ENCODE assay signal across 1 cellular context in the genomic region with DNA sequence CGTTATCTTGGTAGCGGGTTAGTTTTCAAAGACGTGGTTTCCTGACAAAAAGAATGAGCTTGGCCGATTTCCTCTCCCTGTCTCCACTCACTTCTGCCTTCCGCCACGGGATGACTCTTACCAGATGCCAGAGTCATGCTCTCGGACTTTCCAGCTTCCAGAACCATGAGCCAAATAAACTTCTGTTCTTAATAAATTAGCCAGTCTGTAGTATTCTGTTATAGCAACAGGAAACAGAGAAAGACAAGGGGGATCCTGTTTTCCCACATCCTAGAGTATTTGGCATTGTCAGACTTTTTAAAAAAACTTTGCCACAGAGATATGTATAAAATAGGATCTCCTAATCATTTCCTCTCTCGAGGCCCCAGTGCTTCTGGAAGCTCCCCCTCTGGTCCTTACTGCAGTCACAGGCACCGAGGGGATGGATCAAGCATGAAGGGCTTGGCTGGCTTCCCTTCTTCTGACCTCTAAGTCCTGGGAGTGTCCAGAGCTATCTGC.
TF ChIP-seq lines count a peak whose summit lies in the region.

No MANE protein-coding gene starts in this region.

TF ChIP-seq in SK-N-SH, 30 proteins besides CTCF, POLR2A, EP300 and RAD21 (continued from another document):
- TF ChIP-seq, protein P1, sequence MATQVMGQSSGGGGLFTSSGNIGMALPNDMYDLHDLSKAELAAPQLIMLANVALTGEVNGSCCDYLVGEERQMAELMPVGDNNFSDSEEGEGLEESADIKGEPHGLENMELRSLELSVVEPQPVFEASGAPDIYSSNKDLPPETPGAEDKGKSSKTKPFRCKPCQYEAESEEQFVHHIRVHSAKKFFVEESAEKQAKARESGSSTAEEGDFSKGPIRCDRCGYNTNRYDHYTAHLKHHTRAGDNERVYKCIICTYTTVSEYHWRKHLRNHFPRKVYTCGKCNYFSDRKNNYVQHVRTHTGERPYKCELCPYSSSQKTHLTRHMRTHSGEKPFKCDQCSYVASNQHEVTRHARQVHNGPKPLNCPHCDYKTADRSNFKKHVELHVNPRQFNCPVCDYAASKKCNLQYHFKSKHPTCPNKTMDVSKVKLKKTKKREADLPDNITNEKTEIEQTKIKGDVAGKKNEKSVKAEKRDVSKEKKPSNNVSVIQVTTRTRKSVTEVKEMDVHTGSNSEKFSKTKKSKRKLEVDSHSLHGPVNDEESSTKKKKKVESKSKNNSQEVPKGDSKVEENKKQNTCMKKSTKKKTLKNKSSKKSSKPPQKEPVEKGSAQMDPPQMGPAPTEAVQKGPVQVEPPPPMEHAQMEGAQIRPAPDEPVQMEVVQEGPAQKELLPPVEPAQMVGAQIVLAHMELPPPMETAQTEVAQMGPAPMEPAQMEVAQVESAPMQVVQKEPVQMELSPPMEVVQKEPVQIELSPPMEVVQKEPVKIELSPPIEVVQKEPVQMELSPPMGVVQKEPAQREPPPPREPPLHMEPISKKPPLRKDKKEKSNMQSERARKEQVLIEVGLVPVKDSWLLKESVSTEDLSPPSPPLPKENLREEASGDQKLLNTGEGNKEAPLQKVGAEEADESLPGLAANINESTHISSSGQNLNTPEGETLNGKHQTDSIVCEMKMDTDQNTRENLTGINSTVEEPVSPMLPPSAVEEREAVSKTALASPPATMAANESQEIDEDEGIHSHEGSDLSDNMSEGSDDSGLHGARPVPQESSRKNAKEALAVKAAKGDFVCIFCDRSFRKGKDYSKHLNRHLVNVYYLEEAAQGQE (IDR thresholded peaks at IDR 0.05; ENCODE audit: low read depth, low read length) = peak; percentile 47; the same call in 1 of the 2 replicates
- TF ChIP-seq GATA2 (CRISPR knock-in tag; IDR thresholded peaks at IDR 0.05) = no peak
- TF ChIP-seq JUND (IDR thresholded peaks at IDR 0.05) = peak; percentile 87
TF ChIP-seq in SK-N-SH: peak in this region for 15.
